Comparison of ENCODE assay signal across 8 cellular contexts in the genomic region with DNA sequence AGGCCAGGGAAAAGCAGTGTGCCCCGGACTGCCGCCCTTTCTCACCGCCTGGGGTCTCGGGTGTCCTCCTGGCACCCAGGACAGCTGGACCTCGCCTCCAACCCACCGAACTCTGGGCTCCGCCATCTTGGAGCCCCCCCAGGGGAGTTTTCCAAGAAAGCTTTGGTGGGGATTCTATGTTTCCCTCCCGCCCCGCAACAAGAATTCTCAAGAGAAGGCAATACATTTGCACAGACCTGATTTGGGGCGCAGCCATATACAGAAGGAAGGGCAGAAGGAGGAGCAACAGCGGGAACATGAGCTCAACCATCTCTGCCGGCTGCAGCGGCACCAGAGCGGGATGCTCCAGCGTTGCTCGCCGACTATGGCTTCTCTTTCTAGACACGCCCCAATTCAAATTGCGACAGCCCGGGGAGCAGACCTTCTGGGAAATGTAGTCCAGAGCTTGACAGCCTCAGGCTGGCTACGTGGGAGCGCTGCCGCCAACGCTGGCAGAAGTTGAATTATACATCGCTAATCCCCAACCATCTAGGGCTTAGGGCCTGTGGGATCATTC. TPM values are rescaled to one million over a fixed set of nuclear protein-coding genes. Genes with fewer than 3 reads are reported as not detected.
DNase-seq lines count a peak whose midpoint lies in the region; ATAC-seq lines count a peak whose summit lies in the region.

A gene with protein sequence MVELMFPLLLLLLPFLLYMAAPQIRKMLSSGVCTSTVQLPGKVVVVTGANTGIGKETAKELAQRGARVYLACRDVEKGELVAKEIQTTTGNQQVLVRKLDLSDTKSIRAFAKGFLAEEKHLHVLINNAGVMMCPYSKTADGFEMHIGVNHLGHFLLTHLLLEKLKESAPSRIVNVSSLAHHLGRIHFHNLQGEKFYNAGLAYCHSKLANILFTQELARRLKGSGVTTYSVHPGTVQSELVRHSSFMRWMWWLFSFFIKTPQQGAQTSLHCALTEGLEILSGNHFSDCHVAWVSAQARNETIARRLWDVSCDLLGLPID (minus strand): TSS at position 371 of the 556 bp plus-strand sequence. CDS start 61 bp downstream, at position 310.

- H3K27me3 ChIP-seq in mononuclear cell (ENCODE audit: insufficient read depth, low read length): no peaks in the 10 kb centered on the region

- no peaks in the 10 kb centered on the region for H3K9me3 ChIP-seq in mononuclear cell (ENCODE audit: low read depth, low read length)

- peak within 1 kb of the TSS; percentile 66 for H3K4me3 ChIP-seq in mononuclear cell (ENCODE audit: low read length)

- ATAC-seq in GM21447 (IDR thresholded peaks at IDR 0.05; ENCODE audit: unreplicated experiment): peak; percentile 89

- peaks cover 19% of the 10 kb centered on the region for H3K4me1 ChIP-seq in mononuclear cell (ENCODE audit: insufficient read depth, low read length)

- peak; percentile 90 for DNase-seq in D341Med (ENCODE audit: low spot score)
- DNase-seq in HuH-7 (ENCODE audit: low spot score): peak; percentile 59
- DNase-seq in OCI-M1 (lab: John Stamatoyannopoulos, UW): peak; percentile 91
- peak; percentile 69 for DNase-seq in activated T-cell treated with anti-CD3 and anti-CD28 coated beads for 24 hours (ENCODE audit: low read depth)
- peak; percentile 91 for DNase-seq in epidermal melanocyte (ENCODE audit: insufficient read length, low spot score)
- peak; percentile 52 to 64 for DNase-seq in stimulated activated CD8-positive, alpha-beta memory T cell treated with anti-CD3 and anti-CD28 coated beads, Interleukin-4, amount 100 ng/mL, for 1 hour (ENCODE audit: low read depth in 2 of 2, low spot score in 1 of 2)

RNA-seq across cellular contexts. Expression of the gene that starts here (rescaled TPM):
- total RNA-seq in mononuclear cell: 43.3 TPM

Comparison
In these comparisons a context has a peak if more than half of its experiments do, and no peak if none do; other contexts are left out.
1. Peak in every context shown above with its lines: DNase-seq, ATAC-seq and H3K4me3 ChIP-seq.